Comparison of ENCODE assay signal across 12 cellular contexts in the genomic region with DNA sequence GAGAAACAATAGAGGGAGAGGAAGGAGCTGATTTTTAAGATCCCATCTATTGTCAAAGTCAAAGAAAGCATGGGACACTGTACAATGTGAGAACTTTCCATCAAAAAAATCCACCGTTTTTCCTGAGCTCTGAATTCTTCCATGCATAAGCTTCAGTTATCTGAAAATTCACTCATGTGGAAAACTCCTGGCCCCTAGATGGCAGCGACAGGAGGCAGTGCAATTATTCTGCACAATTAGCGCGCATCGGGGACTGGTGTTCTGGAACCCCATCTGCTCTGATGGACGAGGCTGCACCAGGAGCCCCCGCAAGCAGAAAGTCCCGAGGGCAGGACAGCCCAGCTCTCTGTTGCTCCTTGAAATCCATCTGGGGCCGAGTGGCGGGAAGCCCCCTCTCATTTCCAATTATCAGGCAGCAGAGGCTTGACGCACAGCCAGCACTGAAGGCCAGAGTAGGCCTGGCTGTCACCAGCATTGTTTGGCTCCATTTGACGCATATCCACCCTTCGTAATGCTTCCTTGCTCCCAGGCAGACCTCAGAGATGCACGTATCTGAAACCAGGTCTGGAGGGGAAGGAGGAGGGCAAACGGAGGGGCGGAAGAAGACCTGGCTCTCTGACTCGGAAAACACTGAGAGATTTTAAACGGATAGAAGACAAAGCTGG.
A peak's percentile ranks its signal among the peaks of the same experiment; 100 is the strongest.
DNase-seq lines count a peak whose midpoint lies in the region; ATAC-seq and TF ChIP-seq lines count a peak whose summit lies in the region.
"Had no signal": no experiment of that assay in that cellular context is flagged by ENCODE, and none has a peak within 500 bp of the region (broad histone marks: within the 10 kb centered on the region; RNA-seq: fewer than 3 reads in every experiment).

No MANE protein-coding gene starts in this region.

- H3K4me2 ChIP-seq in H9 (ENCODE audit: insufficient read depth, insufficient read length, low read length): no peak overlapping the region
- H3K4me2 ChIP-seq in mesenchymal stem cell (ENCODE audit: low read length, poor library complexity, severe bottlenecking): no peak overlapping the region
- H3K4me2 ChIP-seq in mammary epithelial cell (ENCODE audit: insufficient read depth, low read depth, low read length): no peak overlapping the region

- TF ChIP-seq POLR2A in adrenal gland (IDR thresholded peaks at IDR 0.05): peak in 1 of 2 donors; percentile 19

- no peak overlapping the region for H2BK5ac ChIP-seq in H9 (ENCODE audit: insufficient read length, low read length)
- no peak overlapping the region for H2BK5ac ChIP-seq in mesenchymal stem cell (ENCODE audit: low read depth, low read length, poor library complexity, severe bottlenecking)

- no peaks in the 10 kb centered on the region; a peak in 1 of 5 replicates for H3K9me3 Mint-ChIP-seq in H9
- H3K9me3 Mint-ChIP-seq in effector memory CD8-positive, alpha-beta T cell: no peaks in the 10 kb centered on the region
- H3K9me3 Mint-ChIP-seq: activated naive CD4-positive, alpha-beta T cell treated with anti-CD3 and anti-CD28 coated beads, Interleukin-2, amount 10 ng/mL, durations not matched to agents 7 days and 5 days; stimulated activated naive CD8-positive, alpha-beta T cell treated with anti-CD3 and anti-CD28 coated beads, Interleukin-15, amount 100 ng/mL, for 72 hours had no signal

- TF ChIP-seq CTCF in H9 (conservative IDR thresholded peaks at IDR 0.05) (peak; percentile 46; the same call in 2 of the 3 replicates), adrenal gland (IDR thresholded peaks at IDR 0.05) (peak in 1 of 6 experiments; percentile 12), right atrium auricular region (IDR thresholded peaks at IDR 0.05) (no peak), mammary epithelial cell (conservative IDR thresholded peaks at IDR 0.05 in 1 of 2, IDR thresholded peaks at IDR 0.05 in 1 of 2; ENCODE audit: extremely low read depth in 1 of 2, insufficient read depth in 1 of 2, low read depth in 1 of 2, low read length in 2 of 2) (no peak)

- no peak overlapping the region for H3T11ph ChIP-seq in H9 (ENCODE audit: low read length)

- intact Hi-C loops in adrenal gland (cut with DNase I) (loop anchor here in 1 of 2 donors (10.0 kb wide), 1 partner anchor 52 kb away; no protein-coding TSS in a partner anchor), mammary epithelial cell (cut with micrococcal nuclease) (no loop called here)

- CTCF ChIA-PET in mammary epithelial cell (lab: Charles Lee; ENCODE audit: low non-redundant PET): no interaction called here

- no peaks in the 10 kb centered on the region for H3K23me2 ChIP-seq in H9 (ENCODE audit: insufficient read length, low read depth, low read length, poor library complexity, severe bottlenecking)

- H3K27ac Mint-ChIP-seq in H9: 0 out of 7 replicates have a peak overlapping the region, but pooled peaks of 1 of the 3 experiments have one; percentile 20
- H3K27ac Mint-ChIP-seq in effector memory CD8-positive, alpha-beta T cell: no peak overlapping the region
- H3K27ac Mint-ChIP-seq: activated naive CD4-positive, alpha-beta T cell treated with anti-CD3 and anti-CD28 coated beads, Interleukin-2, amount 10 ng/mL, durations not matched to agents 7 days and 5 days; stimulated activated naive CD8-positive, alpha-beta T cell treated with anti-CD3 and anti-CD28 coated beads, Interleukin-15, amount 100 ng/mL, for 72 hours had no signal

- H2BK20ac ChIP-seq in H9 (ENCODE audit: low read depth, low read length, poor library complexity, severe bottlenecking): no peak overlapping the region

- H3K4me3 ChIP-seq in adrenal gland: no peak overlapping the region
- peak overlapping the region; percentile 12 to 22 for H3K4me3 ChIP-seq in right atrium auricular region
- H3K4me3 ChIP-seq in skeletal muscle tissue (ENCODE audit: low read length in 3 of 3): peak overlapping the region in 1 of 3 donors; percentile 54
- no peak overlapping the region for H3K4me3 ChIP-seq in mesenchymal stem cell (ENCODE audit: insufficient read depth in 1 of 2, low read depth in 1 of 2, low read length in 2 of 2)
- H3K4me3 ChIP-seq in mammary epithelial cell (replicated peaks in 1 of 3; ENCODE audit: insufficient read depth in 1 of 3, low read depth in 2 of 3, low read length in 3 of 3): no peak overlapping the region

- no peak overlapping the region for H2BK120ac ChIP-seq in H9 (ENCODE audit: low read depth, low read length, poor library complexity, severe bottlenecking)
- no peak overlapping the region for H2BK120ac ChIP-seq in mesenchymal stem cell (ENCODE audit: low read depth, low read length)

- H3K27me3 ChIP-seq in H9 (ENCODE audit: insufficient read depth, low read length): no peaks in the 10 kb centered on the region
- H3K27me3 ChIP-seq in adrenal gland: no peaks in the 10 kb centered on the region
- no peaks in the 10 kb centered on the region for H3K27me3 ChIP-seq in right atrium auricular region
- H3K27me3 ChIP-seq in skeletal muscle tissue (ENCODE audit: control insufficient read depth in 3 of 3, insufficient read depth in 3 of 3, low read length in 3 of 3): no peaks in the 10 kb centered on the region
- H3K27me3 ChIP-seq in mesenchymal stem cell (ENCODE audit: control insufficient read depth in 1 of 2, insufficient read depth in 1 of 2, low read length in 2 of 2): no peaks in the 10 kb centered on the region
- H3K27me3 ChIP-seq in mammary epithelial cell (ENCODE audit: insufficient read depth, low read length): no peaks in the 10 kb centered on the region

- no peaks in the 10 kb centered on the region for H3K79me1 ChIP-seq in H9 (ENCODE audit: insufficient read depth, low read depth, low read length, poor library complexity, severe bottlenecking)
- peaks cover 28% of the 10 kb centered on the region for H3K79me1 ChIP-seq in mesenchymal stem cell (replicated peaks; ENCODE audit: low read length, poor library complexity, severe bottlenecking)

- H2AK5ac ChIP-seq in H9 (ENCODE audit: insufficient read length, low read length) (no peak overlapping the region), mesenchymal stem cell (ENCODE audit: low read length, severe bottlenecking) (no peak overlapping the region)

- no peak overlapping the region for H3K56ac ChIP-seq in H9 (ENCODE audit: insufficient read length, low read depth, low read length)

- H3K4me3 Mint-ChIP-seq in H9: no peak overlapping the region
- H3K4me3 Mint-ChIP-seq in effector memory CD8-positive, alpha-beta T cell: no peak overlapping the region
- H3K4me3 Mint-ChIP-seq: activated naive CD4-positive, alpha-beta T cell treated with anti-CD3 and anti-CD28 coated beads, Interleukin-2, amount 10 ng/mL, durations not matched to agents 7 days and 5 days; stimulated activated naive CD8-positive, alpha-beta T cell treated with anti-CD3 and anti-CD28 coated beads, Interleukin-15, amount 100 ng/mL, for 72 hours had no signal

- dilution Hi-C loops in mammary epithelial cell (cut with HindIII; ENCODE audit: low sequenced_read_pairs): no loop called here

- H3K23ac ChIP-seq in H9 (ENCODE audit: insufficient read length, low read depth, low read length) (no peak overlapping the region), mesenchymal stem cell (ENCODE audit: low read length in 2 of 2) (no peak overlapping the region)

- H2AFZ ChIP-seq in H9 (ENCODE audit: low read length): no peak overlapping the region
- H2AFZ ChIP-seq in mesenchymal stem cell (ENCODE audit: low read depth, low read length): no peak overlapping the region
- no peak overlapping the region for H2AFZ ChIP-seq in mammary epithelial cell (ENCODE audit: low read depth, low read length)

- no peak for DNase-seq in H9
- DNase-seq in adrenal gland: peak in 4 of 7 donors; percentile 61 to 87 (median 75)
- no peak for DNase-seq in right atrium auricular region (ENCODE audit: low spot score)
- DNase-seq in effector memory CD8-positive, alpha-beta T cell: no peak
- no peak for DNase-seq in mesenchymal stem cell
- DNase-seq in mammary epithelial cell: no peak
- DNase-seq: activated naive CD4-positive, alpha-beta T cell treated with anti-CD3 and anti-CD28 coated beads, Interleukin-2, amount 10 ng/mL, durations not matched to agents 7 days and 5 days; hippocampal formation; MV-4-11; stimulated activated naive CD8-positive, alpha-beta T cell treated with anti-CD3 and anti-CD28 coated beads, Interleukin-15, amount 100 ng/mL, for 72 hours had no signal

- H3K36me3 ChIP-seq in adrenal gland (replicated peaks in 1 of 2): peaks cover 0 to 13% of the 10 kb centered on the region in 2 donors
- H3K36me3 ChIP-seq in right atrium auricular region: peaks cover 16% of the 10 kb centered on the region
- no peaks in the 10 kb centered on the region for H3K36me3 ChIP-seq in skeletal muscle tissue (ENCODE audit: control insufficient read depth in 3 of 3, insufficient read depth in 3 of 3, low read length in 3 of 3)
- peaks cover 0 to 8% of the 10 kb centered on the region in 2 experiments for H3K36me3 ChIP-seq in mesenchymal stem cell (ENCODE audit: control insufficient read depth in 1 of 2, insufficient read depth in 2 of 2, low read depth in 1 of 2, low read length in 2 of 2)
- no peaks in the 10 kb centered on the region for H3K36me3 ChIP-seq in mammary epithelial cell (ENCODE audit: insufficient read depth, low read length)

- in situ Hi-C loops in mammary epithelial cell (cut with MboI; ENCODE audit: low sequenced_read_pairs in 2 of 2): no loop called here

- H3K9me3 ChIP-seq in H9 (ENCODE audit: control insufficient read depth, low read depth, low read length) (no peaks in the 10 kb centered on the region), adrenal gland (replicated peaks in 1 of 3) (no peaks in the 10 kb centered on the region), right atrium auricular region (no peaks in the 10 kb centered on the region), skeletal muscle tissue (ENCODE audit: control insufficient read depth in 3 of 3, low read length in 3 of 3) (no peaks in the 10 kb centered on the region), mesenchymal stem cell (ENCODE audit: control insufficient read depth, low read length) (no peaks in the 10 kb centered on the region), mammary epithelial cell (replicated peaks; ENCODE audit: insufficient read depth, low read length) (no peaks in the 10 kb centered on the region)

- H3K4me1 ChIP-seq in H9 (ENCODE audit: insufficient read depth, low read length) (peaks cover 23% of the 10 kb centered on the region; the same call in 1 of the 2 replicates), adrenal gland (replicated peaks in 1 of 2) (peaks cover 92 to 99% of the 10 kb centered on the region in 2 donors), right atrium auricular region (peaks cover 5 to 100% of the 10 kb centered on the region in 2 donors), skeletal muscle tissue (ENCODE audit: control insufficient read depth in 3 of 3, insufficient read depth in 3 of 3, low read length in 3 of 3) (peaks cover 96 to 98% (median 98%) of the 10 kb centered on the region in 3 donors), mesenchymal stem cell (ENCODE audit: control insufficient read depth, insufficient read depth, low read depth, low read length) (peaks cover 74% of the 10 kb centered on the region), mammary epithelial cell (ENCODE audit: insufficient read depth, low read length) (peaks cover 31% of the 10 kb centered on the region)

- H3K4me1 Mint-ChIP-seq in H9: peaks cover 53 to 69% of the 10 kb centered on the region in 2 experiments
- H3K4me1 Mint-ChIP-seq in effector memory CD8-positive, alpha-beta T cell (ENCODE audit: low read depth in 2 of 2): peaks cover 0 to 5% of the 10 kb centered on the region in 2 donors

- no peak overlapping the region for H4K91ac ChIP-seq in H9 (ENCODE audit: insufficient read length, low read depth, low read length)
- no peak overlapping the region for H4K91ac ChIP-seq in mesenchymal stem cell (ENCODE audit: low read length)

- peaks cover 1% of the 10 kb centered on the region; the same call in 1 of the 2 replicates for H3K27me3 Mint-ChIP-seq in H9 (ENCODE audit: low read depth)
- peaks cover 25 to 55% of the 10 kb centered on the region in 2 donors for H3K27me3 Mint-ChIP-seq in effector memory CD8-positive, alpha-beta T cell

- BruUV-seq in mammary epithelial cell (replicated peaks; lab: Mats Ljungman, UMichigan): no TSS peak

- H2BK12ac ChIP-seq in H9 (ENCODE audit: insufficient read length, low read depth, low read length) (no peak overlapping the region), mesenchymal stem cell (ENCODE audit: low read length in 2 of 2) (no peak overlapping the region)

- H4K20me1 ChIP-seq in H9 (ENCODE audit: control insufficient read depth, insufficient read depth, insufficient read length) (no peaks in the 10 kb centered on the region), mammary epithelial cell (ENCODE audit: insufficient read depth, low read length) (no peaks in the 10 kb centered on the region)

- H3K18ac ChIP-seq in H9 (ENCODE audit: insufficient read length, low read depth, low read length) (no peak overlapping the region), mesenchymal stem cell (ENCODE audit: low read depth in 1 of 2, low read length in 2 of 2) (no peak overlapping the region)

- no peak overlapping the region for H3K4ac ChIP-seq in H9 (ENCODE audit: low read depth, low read length)
- H3K4ac ChIP-seq in mesenchymal stem cell (ENCODE audit: low read depth in 1 of 2, low read length in 2 of 2): no peak overlapping the region

- WGBS in H9 (ENCODE audit: extremely low coverage, insufficient read length, low lambda C conversion rate): no CpG with 5 or more reads among the region's 18 CpGs
- 31 to 38% (median 36%) methylated on average over 11 to 18 of the region's 18 CpGs for WGBS in adrenal gland, 4 donors
- 74% methylated on average over 16 of the region's 18 CpGs for WGBS in mesenchymal stem cell
- WGBS in mammary epithelial cell (ENCODE audit: low coverage, missing lambda C conversion rate): 55% methylated on average over 14 of the region's 18 CpGs

- no peak overlapping the region for H4K5ac ChIP-seq in H9 (ENCODE audit: insufficient read length, low read depth, low read length)

- no peaks in the 10 kb centered on the region; a peak in 1 of 7 replicates for H3K36me3 Mint-ChIP-seq in H9 (ENCODE audit: insufficient read depth in 1 of 3, low read depth in 3 of 3)
- H3K36me3 Mint-ChIP-seq in effector memory CD8-positive, alpha-beta T cell (ENCODE audit: insufficient read depth): no peaks in the 10 kb centered on the region
- H3K36me3 Mint-ChIP-seq: activated naive CD4-positive, alpha-beta T cell treated with anti-CD3 and anti-CD28 coated beads, Interleukin-2, amount 10 ng/mL, durations not matched to agents 7 days and 5 days had no signal

- no peak overlapping the region for H4K8ac ChIP-seq in H9 (replicated peaks; ENCODE audit: insufficient read length, low read depth, low read length)
- no peak overlapping the region for H4K8ac ChIP-seq in mesenchymal stem cell (ENCODE audit: low read length)

- H2BK15ac ChIP-seq in H9 (ENCODE audit: low read depth, low read length) (no peak overlapping the region), mesenchymal stem cell (ENCODE audit: low read depth, poor library complexity, severe bottlenecking) (no peak overlapping the region)

- H3K27ac ChIP-seq in H9 (ENCODE audit: insufficient read length, low read depth, low read length) (no peak overlapping the region), adrenal gland (peak overlapping the region; percentile 0 to 98 (median 80)), right atrium auricular region (peak overlapping the region; percentile 96 to 99), skeletal muscle tissue (ENCODE audit: low read depth, low read length) (peak overlapping the region; percentile 87), mesenchymal stem cell (ENCODE audit: low read length, poor library complexity, severe bottlenecking) (no peak overlapping the region), mammary epithelial cell (ENCODE audit: insufficient read depth, low read depth, low read length) (no peak overlapping the region)

- no peak for ATAC-seq in GM18909 (IDR thresholded peaks at IDR 0.05; ENCODE audit: poor library complexity, unreplicated experiment)
- no peak for ATAC-seq in effector memory CD8-positive, alpha-beta T cell (replicated peaks)
- ATAC-seq: stimulated activated naive CD8-positive, alpha-beta T cell treated with anti-CD3 and anti-CD28 coated beads, Interleukin-15, amount 100 ng/mL, for 72 hours had no signal

- H3K9ac ChIP-seq in H9 (ENCODE audit: extremely low read depth, insufficient read length, low read length) (no peak overlapping the region), skeletal muscle tissue (ENCODE audit: low read depth in 1 of 3, low read length in 3 of 3) (peak overlapping the region; percentile 8 to 79 (median 52)), mesenchymal stem cell (ENCODE audit: low read length) (no peak overlapping the region), mammary epithelial cell (ENCODE audit: insufficient read depth, low read length) (no peak overlapping the region)

- H3K14ac ChIP-seq in H9 (ENCODE audit: insufficient read depth, low read length): no peak overlapping the region
- H3K14ac ChIP-seq in mesenchymal stem cell (ENCODE audit: low read length in 2 of 2): no peak overlapping the region

- H3K79me2 ChIP-seq in H9 (ENCODE audit: insufficient read depth, low read length): no peaks in the 10 kb centered on the region
- H3K79me2 ChIP-seq in mammary epithelial cell (ENCODE audit: insufficient read depth, low read length): no peaks in the 10 kb centered on the region

Comparison
In these comparisons a context has a peak if more than half of its experiments do, and no peak if none do; other contexts are left out.
1. DNase-seq: peak in adrenal gland (4 of 7); none in H9 (single experiment), right atrium auricular region (single experiment), effector memory CD8-positive, alpha-beta T cell (0 of 3), mesenchymal stem cell (single experiment) and mammary epithelial cell (single experiment).
2. H3K27ac ChIP-seq: peak in adrenal gland (5 of 5), right atrium auricular region (2 of 2) and skeletal muscle tissue (single experiment); none in H9 (single experiment), mesenchymal stem cell (single experiment) and mammary epithelial cell (single experiment).
3. H3K9ac ChIP-seq: peak in skeletal muscle tissue (3 of 3); none in H9 (single experiment), mesenchymal stem cell (single experiment) and mammary epithelial cell (single experiment).
4. H3K4me3 ChIP-seq: peak in right atrium auricular region (2 of 2); none in adrenal gland (0 of 4), mesenchymal stem cell (0 of 2) and mammary epithelial cell (0 of 3).